Comparison of ENCODE assay signal across 8 cellular contexts in genomic region chr10:112949875-112950507, GRCh38. TPM values are rescaled to one million over a fixed set of nuclear protein-coding genes. Genes with fewer than 3 reads are reported as not detected.
A peak's percentile ranks its signal among the peaks of the same experiment; 100 is the strongest.
DNase-seq lines count a peak whose midpoint lies in the region; ATAC-seq lines count a peak whose summit lies in the region.

TSS of gene TCF7L2 (plus strand) at chr10:112950247. CDS start at chr10:112950757, 510 bp downstream.

- peak; percentile 64 for ATAC-seq in HG03432 (IDR thresholded peaks at IDR 0.05; ENCODE audit: unreplicated experiment)
- ATAC-seq in HG03175 (IDR thresholded peaks at IDR 0.05; ENCODE audit: unreplicated experiment) = no peak

- DNase-seq in Daoy (ENCODE audit: low read depth) (peak; percentile 94), NCI-H526 (lab: John Stamatoyannopoulos, UW) (peak; percentile 70 to 89), dermis blood vessel endothelial cell (peak; percentile 98), kidney tubule cell (ENCODE audit: low spot score) (peak; percentile 98)
- DNase-seq in activated CD4-positive, alpha-beta T cell treated with anti-CD3 and anti-CD28 coated beads, Interleukin-2, amount 50 U/mL, for 24 hours (ENCODE audit: low read depth in 1 of 2, low spot score in 1 of 2) = peak; percentile 6 to 15
- DNase-seq in stimulated activated CD4-positive, alpha-beta T cell treated with anti-CD3 and anti-CD28 coated beads, Interleukin-15, amount 100 ng/mL, for 1 hour (ENCODE audit: low read depth in 1 of 2, low spot score in 1 of 2) = peak; percentile 27 to 28

RNA-seq across cellular contexts. Expression of gene TCF7L2, which starts in this region (rescaled TPM):
- total RNA-seq in Daoy (2014; rRNA removed; shearing (Covaris generic)) = 0.60 and 1.9 TPM in 2 replicates
- total RNA-seq in dermis blood vessel endothelial cell = 2.9 and 3.8 TPM in 2 replicates

Comparison
In these comparisons a context has a peak if more than half of its experiments do, and no peak if none do; other contexts are left out.
1. DNase-seq: peak in every context shown above with its lines; median percentile 98 in dermis blood vessel endothelial cell; 98 in kidney tubule cell; 94 in Daoy; 80 in NCI-H526; 28 in stimulated activated CD4-positive, alpha-beta T cell treated with anti-CD3 and anti-CD28 coated beads, Interleukin-15, amount 100 ng/mL, for 1 hour; 10 in activated CD4-positive, alpha-beta T cell treated with anti-CD3 and anti-CD28 coated beads, Interleukin-2, amount 50 U/mL, for 24 hours.